ENCODE assay signal across 8 cellular contexts in genomic region chr6:99079058-99079457, GRCh38.
"Had no signal": no experiment of that assay in that cellular context is flagged by ENCODE, and none has a peak within 500 bp of the region (broad histone marks: within the 10 kb centered on the region; RNA-seq: fewer than 3 reads in every experiment).

No MANE protein-coding gene starts in this region.

- ATAC-seq: GM12878 had no signal

- FAIRE-seq: G401.6, GM12878, GM12891, GM12892, GM18507, GM19239 had no signal

- H3K4me3 ChIP-seq: GM12878 had no signal

- DNase-seq: GDM1, GF-D8 had no signal
